ENCODE assay signal across 18 cellular contexts in genomic region chr11:17162376-17162775, GRCh38. TPM values are rescaled to one million over a fixed set of nuclear protein-coding genes. Genes with fewer than 3 reads are reported as not detected.
DNase-seq lines count a peak whose midpoint lies in the region; ATAC-seq, FAIRE-seq and TF ChIP-seq lines count a peak whose summit lies in the region.
"Had no signal": no experiment of that assay in that cellular context is flagged by ENCODE, and none has a peak within 500 bp of the region (broad histone marks: within the 10 kb centered on the region; RNA-seq: fewer than 3 reads in every experiment).

No MANE protein-coding gene starts in this region.

- H3K79me2 ChIP-seq in endothelial cell of umbilical vein (ENCODE audit: control insufficient read depth, insufficient read depth, low read length): peaks cover 86% of the 10 kb centered on the region

- TF ChIP-seq POLR2A in endothelial cell of umbilical vein (IDR thresholded peaks at IDR 0.05; ENCODE audit: low read depth, low read length): no peak

- FAIRE-seq in endothelial cell of umbilical vein (lab: Jason Lieb, UNC): peak; percentile 31

- H3K4me3 Mint-ChIP-seq in T-helper 17 cell: no peak overlapping the region
- H3K4me3 Mint-ChIP-seq: H9; stimulated activated effector memory CD8-positive, alpha-beta T cell treated with anti-CD3 and anti-CD28 coated beads, Interleukin-12 subunit alpha, Interleukin-12 subunit beta, amount 100 ng/mL, for 72 hours had no signal

- dilution Hi-C loops in endothelial cell of umbilical vein (cut with MboI; ENCODE audit: extremely low pct_ligation_motif_present, low sequenced_read_pairs): no loop called here

- peaks cover 32% of the 10 kb centered on the region for H3K4me1 Mint-ChIP-seq in T-helper 17 cell

- H3K27me3 ChIP-seq in heart right ventricle (no peaks in the 10 kb centered on the region), endothelial cell of umbilical vein (ENCODE audit: control insufficient read depth in 2 of 2, insufficient read depth in 2 of 2, low read length in 2 of 2) (no peaks in the 10 kb centered on the region), subcutaneous abdominal adipose tissue (ENCODE audit: control insufficient read depth in 5 of 5, insufficient read depth in 4 of 5, low read length in 5 of 5) (no peaks in the 10 kb centered on the region)
- H3K27me3 ChIP-seq: right atrium auricular region, SJCRH30, upper lobe of left lung had no signal

- H3K27ac Mint-ChIP-seq in T-helper 17 cell: peak overlapping the region; percentile 72
- H3K27ac Mint-ChIP-seq: stimulated activated effector memory CD8-positive, alpha-beta T cell treated with anti-CD3 and anti-CD28 coated beads, Interleukin-12 subunit alpha, Interleukin-12 subunit beta, amount 100 ng/mL, for 72 hours had no signal

- ATAC-seq in heart right ventricle (no peak), T-helper 17 cell (no peak), HG02852 (IDR thresholded peaks at IDR 0.05; ENCODE audit: unreplicated experiment) (no peak)
- ATAC-seq: PC-3; stimulated activated effector memory CD8-positive, alpha-beta T cell treated with anti-CD3 and anti-CD28 coated beads, Interleukin-12 subunit alpha, Interleukin-12 subunit beta, amount 100 ng/mL, for 72 hours had no signal

- CTCF ChIA-PET in endothelial cell of umbilical vein (lab: Charles Lee): interaction anchor here (1.1 to 1.6 kb wide), 3 partner anchors 9 to 40 kb away, joined by 4 read pairs; no protein-coding TSS in a partner anchor

- H3K9me3 ChIP-seq in heart right ventricle (no peaks in the 10 kb centered on the region), T-helper 17 cell (ENCODE audit: control insufficient read depth, low read length, poor library complexity, severe bottlenecking) (no peaks in the 10 kb centered on the region), endothelial cell of umbilical vein (replicated peaks; ENCODE audit: control insufficient read depth, insufficient read depth, low read length) (no peaks in the 10 kb centered on the region), subcutaneous abdominal adipose tissue (ENCODE audit: control insufficient read depth in 5 of 5, low read length in 5 of 5) (no peaks in the 10 kb centered on the region)
- H3K9me3 ChIP-seq: right atrium auricular region, SJCRH30, upper lobe of left lung had no signal

- WGBS in heart right ventricle, 2 donors: 76 to 89% methylated on average over 2 of the region's 2 CpGs

- intact Hi-C loops in heart right ventricle (cut with DNase I) (loop anchor here in 2 of 10 donors (5.0 kb wide), 1 partner anchor 45 kb away; the partner anchor contains the start of gene PIK3C2A (in 2 of the 2)), cardiac septum (cut with DNase I) (no loop called here), endothelial cell of umbilical vein (cut with micrococcal nuclease) (no loop called here)

- DNase-seq in heart right ventricle (no peak), cardiac septum (ENCODE audit: low spot score) (no peak), T-helper 17 cell (no peak), endothelial cell of umbilical vein (ENCODE audit: low read depth, low spot score) (no peak), GM13976 (ENCODE audit: low spot score) (no peak), HUDEP-2 (lab: John Stamatoyannopoulos, UW; ENCODE audit: unreplicated experiment in 76 of 76) (no peak)
- DNase-seq: foreskin fibroblast; H9; NCI-H1417 treated with DMSO at 0.1 percent for 48 hours; NCI-H2171; PC-3; SJCRH30; stimulated activated CD4-positive, alpha-beta T cell treated with anti-CD3 and anti-CD28 coated beads, Interleukin-15, amount 100 ng/mL, for 24 hours; upper lobe of left lung had no signal

- BruUV-seq in endothelial cell of umbilical vein (replicated peaks; lab: Mats Ljungman, UMichigan): no TSS peak

- peaks cover 5% of the 10 kb centered on the region for H3K36me3 Mint-ChIP-seq in T-helper 17 cell (ENCODE audit: low read depth)

- H3K4me3 ChIP-seq in heart right ventricle: no peak overlapping the region
- no peak overlapping the region for H3K4me3 ChIP-seq in endothelial cell of umbilical vein (replicated peaks in 1 of 3; ENCODE audit: insufficient read depth in 1 of 3, low read depth in 1 of 3, low read length in 3 of 3)
- no peak overlapping the region for H3K4me3 ChIP-seq in subcutaneous abdominal adipose tissue (ENCODE audit: low read depth in 1 of 5, low read length in 5 of 5)
- H3K4me3 ChIP-seq: right atrium auricular region, SJCRH30, upper lobe of left lung had no signal

- no peaks in the 10 kb centered on the region for H3K27me3 Mint-ChIP-seq in T-helper 17 cell

- peaks cover 0 to 6% (median 0%) of the 10 kb centered on the region in 9 donors for H3K36me3 ChIP-seq in heart right ventricle
- H3K36me3 ChIP-seq in endothelial cell of umbilical vein (ENCODE audit: control insufficient read depth in 2 of 2, extremely low read depth in 1 of 2, insufficient read depth in 2 of 2, low read length in 2 of 2): no peaks in the 10 kb centered on the region
- H3K36me3 ChIP-seq in subcutaneous abdominal adipose tissue (ENCODE audit: control insufficient read depth in 5 of 5, insufficient read depth in 5 of 5, low read length in 5 of 5): peaks cover 0 to 2% (median 0%) of the 10 kb centered on the region in 5 donors
- H3K36me3 ChIP-seq: right atrium auricular region had no signal

- no peaks in the 10 kb centered on the region for H3K9me1 ChIP-seq in endothelial cell of umbilical vein (replicated peaks; ENCODE audit: control insufficient read depth, extremely low read depth, insufficient read depth, low read length)

- H3K4me1 ChIP-seq in heart right ventricle (peaks cover 0 to 89% (median 61%) of the 10 kb centered on the region in 9 donors), endothelial cell of umbilical vein (ENCODE audit: control insufficient read depth, extremely low read depth, insufficient read depth, low read length) (peaks cover 67% of the 10 kb centered on the region), subcutaneous abdominal adipose tissue (ENCODE audit: control insufficient read depth in 5 of 5, insufficient read depth in 5 of 5, low read length in 5 of 5) (peaks cover 0 to 55% (median 33%) of the 10 kb centered on the region in 5 donors)
- H3K4me1 ChIP-seq: SJCRH30 had no signal

- no peak overlapping the region for H3K4me2 ChIP-seq in endothelial cell of umbilical vein (ENCODE audit: insufficient read depth, low read length)

- in situ Hi-C loops in GM13976 (cut with MboI; ENCODE audit: low sequenced_read_pairs, unreplicated experiment): no loop called here

- H4K20me1 ChIP-seq in endothelial cell of umbilical vein (replicated peaks; ENCODE audit: control insufficient read depth, extremely low read depth, insufficient read depth, low read length): no peaks in the 10 kb centered on the region

- H3K27ac ChIP-seq in heart right ventricle (peak overlapping the region in 7 of 10 donors; percentile 1 to 82 (median 41)), endothelial cell of umbilical vein (ENCODE audit: insufficient read depth, low read depth, low read length) (no peak overlapping the region), subcutaneous abdominal adipose tissue (ENCODE audit: low read depth, low read length) (peak overlapping the region; percentile 52)
- H3K27ac ChIP-seq: SJCRH30 had no signal

- TF ChIP-seq CTCF in heart right ventricle (IDR thresholded peaks at IDR 0.05): no peak
- no peak for TF ChIP-seq CTCF in endothelial cell of umbilical vein (IDR thresholded peaks at IDR 0.05; ENCODE audit: extremely low read depth in 1 of 2, insufficient read depth in 1 of 2, low read depth in 1 of 2, low read length in 2 of 2)
- TF ChIP-seq CTCF in GM13976 (IDR thresholded peaks at IDR 0.05; ENCODE audit: borderline replicate concordance, control extremely low read depth, extremely low read depth, insufficient read depth, missing control alignments): no peak

- no peak overlapping the region for H2AFZ ChIP-seq in endothelial cell of umbilical vein (ENCODE audit: low read depth, low read length)

- H3K9ac ChIP-seq in endothelial cell of umbilical vein (replicated peaks; ENCODE audit: extremely low read depth, insufficient read depth, low read length): no peak overlapping the region
- no peak overlapping the region for H3K9ac ChIP-seq in subcutaneous abdominal adipose tissue (ENCODE audit: low read length in 5 of 5)

- POLR2A ChIA-PET in endothelial cell of umbilical vein (lab: Charles Lee): no interaction called here

TF ChIP-seq in endothelial cell of umbilical vein, 7 proteins besides CTCF, POLR2A, EP300 and RAD21:
- TF ChIP-seq FOS (IDR thresholded peaks at IDR 0.05; ENCODE audit: borderline replicate concordance, insufficient read depth, low read length): no peak
- no peak for TF ChIP-seq POLR2AphosphoS5 (IDR thresholded peaks at IDR 0.05; ENCODE audit: insufficient read depth, low read depth, low read length)

RNA-seq across cellular contexts. Expression of gene PIK3C2A, which starts 45.4 kb away (rescaled TPM):
- total RNA-seq in heart right ventricle (10 to 100 TPM; 29.9 to 43.7 (median 32.7) TPM), cardiac septum (34.1 TPM), T-helper 17 cell (10 to 100 TPM; 33.0 to 42.0 TPM), endothelial cell of umbilical vein (142 and 148 TPM in 2 replicates)
- polyA plus RNA-seq in heart right ventricle (10 to 100 TPM in 1 of 2 donors, 1 to 10 TPM in 1; 6.7 to 17.9 TPM), endothelial cell of umbilical vein (21.7 and 33.7 TPM in 2 replicates)
- polyA plus RNA-seq in endothelial cell of umbilical vein (2011; cell fraction: cytosol; rRNA removed): 31.5 and 34.0 TPM in 2 replicates
- 60.6 and 77.7 TPM in 2 replicates for polyA plus RNA-seq in endothelial cell of umbilical vein (2011; cell fraction: nucleus; rRNA removed)
- polyA plus RNA-seq in endothelial cell of umbilical vein (2012): 46.8 and 86.3 TPM in 2 replicates
- polyA minus RNA-seq in endothelial cell of umbilical vein: 66.6 and 68.5 TPM in 2 replicates
- polyA minus RNA-seq in endothelial cell of umbilical vein (2011; cell fraction: cytosol; rRNA and poly(A)+ RNA removed): 20.4 TPM
- polyA minus RNA-seq in endothelial cell of umbilical vein (2011; cell fraction: nucleus; rRNA and poly(A)+ RNA removed): 88.5 and 141 TPM in 2 replicates
